29 cellular contexts compared by ENCODE assay signal in the genomic region with DNA sequence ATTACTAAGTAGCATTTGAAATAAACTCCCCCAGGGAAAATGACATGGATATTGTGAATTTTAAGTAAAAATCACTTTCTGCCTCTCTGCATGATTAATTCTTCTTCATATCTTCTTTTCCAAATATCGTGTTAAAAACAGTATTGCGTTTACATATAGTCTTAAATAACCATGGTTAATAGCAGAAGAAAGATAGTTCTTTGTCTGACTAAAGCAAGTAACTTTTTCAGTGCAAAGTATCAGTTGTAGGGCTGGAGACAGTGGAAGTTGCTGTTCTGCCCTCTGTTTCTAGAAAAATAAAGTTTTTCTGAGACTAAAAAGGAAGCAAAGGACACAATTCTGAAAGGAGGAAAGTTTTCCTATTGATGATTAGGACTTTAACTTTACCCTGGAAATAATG.
DNase-seq lines count a peak whose midpoint lies in the region; ATAC-seq and TF ChIP-seq lines count a peak whose summit lies in the region.
"Had no signal": no experiment of that assay in that cellular context is flagged by ENCODE, and none has a peak within 500 bp of the region (broad histone marks: within the 10 kb centered on the region; RNA-seq: fewer than 3 reads in every experiment).

No MANE protein-coding gene starts in this region.

- no peaks in the 10 kb centered on the region for H3K9me3 ChIP-seq in HUES6 (ENCODE audit: control insufficient read depth, insufficient read depth, low read depth, low read length)
- H3K9me3 ChIP-seq: mucosa of descending colon, Peyer's patch, stomach had no signal

- no peaks in the 10 kb centered on the region for H3K27me3 ChIP-seq in HUES6 (ENCODE audit: control insufficient read depth, insufficient read depth, low read length)
- H3K27me3 ChIP-seq: BLaER1 treated with 17β-estradiol and CSF1 and Interleukin-3, amounts not matched to agents 10 nM and 100 nM; Peyer's patch; stomach had no signal

- no peaks in the 10 kb centered on the region for H3K9me3 Mint-ChIP-seq in mesothelial cell of epicardium
- H3K9me3 Mint-ChIP-seq in type B pancreatic cell = peaks cover 4% of the 10 kb centered on the region

- H3K27ac Mint-ChIP-seq in mesothelial cell of epicardium = peak overlapping the region; percentile 94
- H3K27ac Mint-ChIP-seq in type B pancreatic cell = peak overlapping the region; percentile 34
- H3K27ac Mint-ChIP-seq: activated naive CD4-positive, alpha-beta T cell treated with anti-CD3 and anti-CD28 coated beads, Interleukin-2, amount 50 U/mL, for 72 hours had no signal

- DNase-seq in mesothelial cell of epicardium (ENCODE audit: low spot score in 2 of 2, unreplicated experiment in 2 of 2) = no peak
- no peak for DNase-seq in type B pancreatic cell (ENCODE audit: extremely low spot score, unreplicated experiment)
- DNase-seq in NOMO-1 treated with DMSO at 0.1 percent for 48 hours (lab: John Stamatoyannopoulos, UW; ENCODE audit: unreplicated experiment) = no peak
- no peak for DNase-seq in DMS 273 treated with DMSO at 0.1 percent for 48 hours (lab: John Stamatoyannopoulos, UW)
- no peak for DNase-seq in NCI-H1092 treated with DMSO at 0.1 percent for 48 hours (lab: John Stamatoyannopoulos, UW)
- DNase-seq: activated CD4-positive, alpha-beta T cell treated with anti-CD3 and anti-CD28 coated beads for 48 hours; amygdala; DMS53; effector CD8-positive, alpha-beta T cell; erythroblast; glutamatergic neuron; Kasumi-1; left ventricle myocardium superior; mucosa of descending colon; MV-4-11; NCI-H146; Peyer's patch; right cardiac atrium; SIG-M5; stimulated activated CD4-positive, alpha-beta T cell treated with anti-CD3 and anti-CD28 coated beads, Interleukin-12 subunit alpha, Interleukin-12 subunit beta, amount 100 ng/mL, for 4 hours; stimulated activated CD4-positive, alpha-beta T cell treated with anti-CD3 and anti-CD28 coated beads, Interleukin-2, amount 100 ng/mL, for 48 hours; stomach; WERI-Rb-1 had no signal

- H3K4me1 ChIP-seq in HUES6 (ENCODE audit: control insufficient read depth, insufficient read depth, low read length) = peaks cover 24% of the 10 kb centered on the region
- H3K4me1 ChIP-seq: Peyer's patch, stomach had no signal

- H3K27ac ChIP-seq in HUES6 (ENCODE audit: low read depth, low read length) = peak overlapping the region; percentile 24; the same call in 1 of the 2 replicates
- H3K27ac ChIP-seq: coronary artery, Peyer's patch, stomach, WERI-Rb-1 had no signal

- H3K4me1 Mint-ChIP-seq in mesothelial cell of epicardium (peaks cover 30% of the 10 kb centered on the region), type B pancreatic cell (ENCODE audit: unreplicated experiment) (peaks cover 28% of the 10 kb centered on the region)

- no peak overlapping the region for H3K4me3 ChIP-seq in HUES6 (ENCODE audit: low read depth, low read length)
- H3K4me3 ChIP-seq: BLaER1 treated with 17β-estradiol and CSF1 and Interleukin-3, amounts not matched to agents 10 nM and 100 nM; coronary artery; mucosa of descending colon; Peyer's patch; stomach had no signal

- no peaks in the 10 kb centered on the region for H3K27me3 Mint-ChIP-seq in mesothelial cell of epicardium (ENCODE audit: low read depth)
- no peaks in the 10 kb centered on the region for H3K27me3 Mint-ChIP-seq in type B pancreatic cell

- no peak overlapping the region for H3K9ac ChIP-seq in HUES6 (ENCODE audit: low read length)
- H3K9ac ChIP-seq: BLaER1 treated with 17β-estradiol and CSF1 and Interleukin-3, amounts not matched to agents 10 nM and 100 nM had no signal

- ATAC-seq in SK-N-SH treated with all-trans-retinoic acid at 6 μM for 48 hours = peak; percentile 24; the same call in 1 of the 3 replicates
- ATAC-seq: activated naive CD4-positive, alpha-beta T cell treated with anti-CD3 and anti-CD28 coated beads, Interleukin-2, amount 50 U/mL, for 72 hours; left ventricle myocardium superior; mucosa of descending colon; right cardiac atrium had no signal

- TF ChIP-seq CTCF in mesothelial cell of epicardium (IDR thresholded peaks at IDR 0.05; ENCODE audit: unreplicated experiment) (no peak), type B pancreatic cell (conservative IDR thresholded peaks at IDR 0.05) (no peak)

- H3K4me3 Mint-ChIP-seq in mesothelial cell of epicardium (no peak overlapping the region), type B pancreatic cell (no peak overlapping the region)
- H3K4me3 Mint-ChIP-seq: neural crest cell had no signal

- H3K36me3 ChIP-seq in HUES6 (ENCODE audit: control insufficient read depth, insufficient read depth, low read length) = no peaks in the 10 kb centered on the region
- H3K36me3 ChIP-seq: BLaER1 treated with 17β-estradiol and CSF1 and Interleukin-3, amounts not matched to agents 10 nM and 100 nM; Peyer's patch; stomach; WERI-Rb-1 had no signal

- H3K36me3 Mint-ChIP-seq in mesothelial cell of epicardium (no peaks in the 10 kb centered on the region), type B pancreatic cell (no peaks in the 10 kb centered on the region)
- H3K36me3 Mint-ChIP-seq: activated naive CD4-positive, alpha-beta T cell treated with anti-CD3 and anti-CD28 coated beads, Interleukin-2, amount 50 U/mL, for 72 hours had no signal

TF ChIP-seq in SK-N-SH treated with all-trans-retinoic acid at 6 μM for 48 hours, 23 proteins besides CTCF, POLR2A, EP300 and RAD21 (continues in another document):
- TF ChIP-seq, protein P1, sequence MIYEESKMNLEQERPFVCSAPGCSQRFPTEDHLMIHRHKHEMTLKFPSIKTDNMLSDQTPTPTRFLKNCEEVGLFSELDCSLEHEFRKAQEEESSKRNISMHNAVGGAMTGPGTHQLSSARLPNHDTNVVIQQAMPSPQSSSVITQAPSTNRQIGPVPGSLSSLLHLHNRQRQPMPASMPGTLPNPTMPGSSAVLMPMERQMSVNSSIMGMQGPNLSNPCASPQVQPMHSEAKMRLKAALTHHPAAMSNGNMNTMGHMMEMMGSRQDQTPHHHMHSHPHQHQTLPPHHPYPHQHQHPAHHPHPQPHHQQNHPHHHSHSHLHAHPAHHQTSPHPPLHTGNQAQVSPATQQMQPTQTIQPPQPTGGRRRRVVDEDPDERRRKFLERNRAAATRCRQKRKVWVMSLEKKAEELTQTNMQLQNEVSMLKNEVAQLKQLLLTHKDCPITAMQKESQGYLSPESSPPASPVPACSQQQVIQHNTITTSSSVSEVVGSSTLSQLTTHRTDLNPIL (CRISPR knock-in tag; IDR thresholded peaks at IDR 0.05; ENCODE audit: low read depth) = no peak
- no peak for TF ChIP-seq ZFP3 (CRISPR knock-in tag; IDR thresholded peaks at IDR 0.05)
- no peak for TF ChIP-seq ZC3H10 (CRISPR knock-in tag; IDR thresholded peaks at IDR 0.05)
- no peak for TF ChIP-seq ESRRG (CRISPR knock-in tag; IDR thresholded peaks at IDR 0.05)
- no peak for TF ChIP-seq ARNTL (CRISPR knock-in tag; IDR thresholded peaks at IDR 0.05; ENCODE audit: borderline replicate concordance, low read depth)
- no peak for TF ChIP-seq OSR1 (CRISPR knock-in tag; IDR thresholded peaks at IDR 0.05)
- TF ChIP-seq ZNF8 (CRISPR knock-in tag; IDR thresholded peaks at IDR 0.05) = no peak
- TF ChIP-seq ISL1 (CRISPR knock-in tag; IDR thresholded peaks at IDR 0.05) = no peak
- no peak for TF ChIP-seq CSDC2 (CRISPR knock-in tag; IDR thresholded peaks at IDR 0.05)
- no peak for TF ChIP-seq RARB (CRISPR knock-in tag; IDR thresholded peaks at IDR 0.05)
- TF ChIP-seq GLIS3 (CRISPR knock-in tag; IDR thresholded peaks at IDR 0.05) = no peak
- TF ChIP-seq, protein P2, sequence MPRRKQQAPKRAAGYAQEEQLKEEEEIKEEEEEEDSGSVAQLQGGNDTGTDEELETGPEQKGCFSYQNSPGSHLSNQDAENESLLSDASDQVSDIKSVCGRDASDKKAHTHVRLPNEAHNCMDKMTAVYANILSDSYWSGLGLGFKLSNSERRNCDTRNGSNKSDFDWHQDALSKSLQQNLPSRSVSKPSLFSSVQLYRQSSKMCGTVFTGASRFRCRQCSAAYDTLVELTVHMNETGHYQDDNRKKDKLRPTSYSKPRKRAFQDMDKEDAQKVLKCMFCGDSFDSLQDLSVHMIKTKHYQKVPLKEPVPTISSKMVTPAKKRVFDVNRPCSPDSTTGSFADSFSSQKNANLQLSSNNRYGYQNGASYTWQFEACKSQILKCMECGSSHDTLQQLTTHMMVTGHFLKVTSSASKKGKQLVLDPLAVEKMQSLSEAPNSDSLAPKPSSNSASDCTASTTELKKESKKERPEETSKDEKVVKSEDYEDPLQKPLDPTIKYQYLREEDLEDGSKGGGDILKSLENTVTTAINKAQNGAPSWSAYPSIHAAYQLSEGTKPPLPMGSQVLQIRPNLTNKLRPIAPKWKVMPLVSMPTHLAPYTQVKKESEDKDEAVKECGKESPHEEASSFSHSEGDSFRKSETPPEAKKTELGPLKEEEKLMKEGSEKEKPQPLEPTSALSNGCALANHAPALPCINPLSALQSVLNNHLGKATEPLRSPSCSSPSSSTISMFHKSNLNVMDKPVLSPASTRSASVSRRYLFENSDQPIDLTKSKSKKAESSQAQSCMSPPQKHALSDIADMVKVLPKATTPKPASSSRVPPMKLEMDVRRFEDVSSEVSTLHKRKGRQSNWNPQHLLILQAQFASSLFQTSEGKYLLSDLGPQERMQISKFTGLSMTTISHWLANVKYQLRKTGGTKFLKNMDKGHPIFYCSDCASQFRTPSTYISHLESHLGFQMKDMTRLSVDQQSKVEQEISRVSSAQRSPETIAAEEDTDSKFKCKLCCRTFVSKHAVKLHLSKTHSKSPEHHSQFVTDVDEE (CRISPR knock-in tag; IDR thresholded peaks at IDR 0.05) = no peak
- TF ChIP-seq, protein P3, sequence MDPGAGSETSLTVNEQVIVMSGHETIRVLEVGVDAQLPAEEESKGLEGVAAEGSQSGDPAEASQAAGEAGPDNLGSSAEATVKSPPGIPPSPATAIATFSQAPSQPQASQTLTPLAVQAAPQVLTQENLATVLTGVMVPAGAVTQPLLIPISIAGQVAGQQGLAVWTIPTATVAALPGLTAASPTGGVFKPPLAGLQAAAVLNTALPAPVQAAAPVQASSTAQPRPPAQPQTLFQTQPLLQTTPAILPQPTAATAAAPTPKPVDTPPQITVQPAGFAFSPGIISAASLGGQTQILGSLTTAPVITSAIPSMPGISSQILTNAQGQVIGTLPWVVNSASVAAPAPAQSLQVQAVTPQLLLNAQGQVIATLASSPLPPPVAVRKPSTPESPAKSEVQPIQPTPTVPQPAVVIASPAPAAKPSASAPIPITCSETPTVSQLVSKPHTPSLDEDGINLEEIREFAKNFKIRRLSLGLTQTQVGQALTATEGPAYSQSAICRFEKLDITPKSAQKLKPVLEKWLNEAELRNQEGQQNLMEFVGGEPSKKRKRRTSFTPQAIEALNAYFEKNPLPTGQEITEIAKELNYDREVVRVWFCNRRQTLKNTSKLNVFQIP (CRISPR knock-in tag; IDR thresholded peaks at IDR 0.05; ENCODE audit: borderline replicate concordance, low read depth) = no peak
- TF ChIP-seq ZNF565 (CRISPR knock-in tag; conservative IDR thresholded peaks at IDR 0.05; ENCODE audit: low read depth) = no peak
- TF ChIP-seq BACH2 (CRISPR knock-in tag; IDR thresholded peaks at IDR 0.05; ENCODE audit: borderline replicate concordance) = no peak
- no peak for TF ChIP-seq PPARA (CRISPR knock-in tag; IDR thresholded peaks at IDR 0.05; ENCODE audit: borderline replicate concordance)
- TF ChIP-seq TCF4 (CRISPR knock-in tag; IDR thresholded peaks at IDR 0.05; ENCODE audit: borderline replicate concordance) = no peak
